In genomic region chr5:157323107-157323706, GRCh38 we compare ENCODE assay signal across 12 cellular contexts. TPM values are rescaled to one million over a fixed set of nuclear protein-coding genes. Genes with fewer than 3 reads are reported as not detected.
A peak's percentile ranks its signal among the peaks of the same experiment; 100 is the strongest.
DNase-seq lines count a peak whose midpoint lies in the region; ATAC-seq and TF ChIP-seq lines count a peak whose summit lies in the region.
"Had no signal": no experiment of that assay in that cellular context is flagged by ENCODE, and none has a peak within 500 bp of the region (broad histone marks: within the 10 kb centered on the region; RNA-seq: fewer than 3 reads in every experiment).

No MANE protein-coding gene starts in this region.

- no peak for ATAC-seq in stimulated activated naive CD8-positive, alpha-beta T cell treated with anti-CD3 and anti-CD28 coated beads, Interleukin-15, Interleukin-2, amounts not matched to agents 100 U/mL and 50 U/mL, for 24 hours
- ATAC-seq in stimulated activated naive CD8-positive, alpha-beta T cell treated with anti-CD3 and anti-CD28 coated beads, Interleukin-15, amount 100 ng/mL, for 72 hours = no peak
- ATAC-seq in mucosa of descending colon (no peak), body of pancreas (no peak), gastrocnemius medialis (no peak)

- H3F3A ChIP-seq in OCI-LY1 (ENCODE audit: insufficient read depth, low read length) = no peaks in the 10 kb centered on the region

- H3K79me2 ChIP-seq in OCI-LY1 (ENCODE audit: insufficient read depth, low read length) = no peaks in the 10 kb centered on the region

- DNase-seq in stimulated activated naive CD8-positive, alpha-beta T cell treated with anti-CD3 and anti-CD28 coated beads, Interleukin-15, Interleukin-2, amounts not matched to agents 100 U/mL and 50 U/mL, for 24 hours = peak; percentile 43
- no peak for DNase-seq in stimulated activated naive CD8-positive, alpha-beta T cell treated with anti-CD3 and anti-CD28 coated beads, Interleukin-15, amount 100 ng/mL, for 72 hours
- no peak for DNase-seq in fibroblast of mammary gland (ENCODE audit: low read depth)
- no peak for DNase-seq in mucosa of descending colon
- DNase-seq in body of pancreas = no peak
- no peak for DNase-seq in gastrocnemius medialis
- no peak for DNase-seq in inferior parietal cortex (ENCODE audit: extremely low spot score)
- DNase-seq: activated CD4-positive, alpha-beta T cell treated with anti-CD3 and anti-CD28 coated beads for 4 hours; dorsolateral prefrontal cortex; NCI-H526 had no signal

- no peak overlapping the region for H3K4me3 Mint-ChIP-seq in stimulated activated naive CD8-positive, alpha-beta T cell treated with anti-CD3 and anti-CD28 coated beads, Interleukin-15, amount 100 ng/mL, for 72 hours

- H4K20me1 ChIP-seq in OCI-LY1 (ENCODE audit: insufficient read depth, low read length) = no peaks in the 10 kb centered on the region

- H3K27ac ChIP-seq in OCI-LY1 (ENCODE audit: low read depth, low read length, poor library complexity, severe bottlenecking) = no peak overlapping the region
- H3K27ac ChIP-seq in body of pancreas = no peak overlapping the region
- H3K27ac ChIP-seq in gastrocnemius medialis = no peak overlapping the region
- H3K27ac ChIP-seq: dorsolateral prefrontal cortex, SK-N-MC had no signal

- no peaks in the 10 kb centered on the region for H3K9me3 ChIP-seq in OCI-LY1 (ENCODE audit: low read length)
- no peaks in the 10 kb centered on the region for H3K9me3 ChIP-seq in mucosa of descending colon
- no peaks in the 10 kb centered on the region for H3K9me3 ChIP-seq in body of pancreas
- H3K9me3 ChIP-seq in gastrocnemius medialis = no peaks in the 10 kb centered on the region

- H3K27me3 Mint-ChIP-seq in stimulated activated naive CD8-positive, alpha-beta T cell treated with anti-CD3 and anti-CD28 coated beads, Interleukin-15, amount 100 ng/mL, for 72 hours = no peaks in the 10 kb centered on the region

- no peak overlapping the region for H3K4me3 ChIP-seq in OCI-LY1 (ENCODE audit: low read depth, low read length, poor library complexity, severe bottlenecking)
- no peak overlapping the region for H3K4me3 ChIP-seq in fibroblast of mammary gland (ENCODE audit: control insufficient read depth, low read depth, low read length)
- H3K4me3 ChIP-seq in mucosa of descending colon = no peak overlapping the region
- H3K4me3 ChIP-seq in body of pancreas = no peak overlapping the region
- H3K4me3 ChIP-seq in gastrocnemius medialis = no peak overlapping the region
- H3K4me3 ChIP-seq: dorsolateral prefrontal cortex, SK-N-MC had no signal

- H2AFZ ChIP-seq in OCI-LY1 (ENCODE audit: low read length) = no peak overlapping the region

- TF ChIP-seq CTCF in OCI-LY1 (IDR thresholded peaks at IDR 0.05; ENCODE audit: low read length) (peak; percentile 49; the same call in 1 of the 2 replicates), fibroblast of mammary gland (conservative IDR thresholded peaks at IDR 0.05; ENCODE audit: control insufficient read depth, insufficient read depth, low read depth, low read length) (peak; percentile 30), mucosa of descending colon (IDR thresholded peaks at IDR 0.05) (no peak), body of pancreas (IDR thresholded peaks at IDR 0.05) (no peak), gastrocnemius medialis (IDR thresholded peaks at IDR 0.05 in 4 of 5, conservative IDR thresholded peaks at IDR 0.05 in 1 of 5) (no peak)

- WGBS in body of pancreas, 2 donors = 65 to 68% methylated on average over 7 to 10 of the region's 10 CpGs

- in situ Hi-C loops in gastrocnemius medialis (cut with MboI; ENCODE audit: low sequenced_read_pairs in 4 of 4) = loop anchor here in 3 of 4 donors (10.0 kb wide), 3 partner anchors 152 to 402 kb away; no protein-coding TSS in a partner anchor

- H3K27ac Mint-ChIP-seq in stimulated activated naive CD8-positive, alpha-beta T cell treated with anti-CD3 and anti-CD28 coated beads, Interleukin-15, amount 100 ng/mL, for 72 hours = no peak overlapping the region

- peaks cover 27% of the 10 kb centered on the region for H3K4me1 Mint-ChIP-seq in stimulated activated naive CD8-positive, alpha-beta T cell treated with anti-CD3 and anti-CD28 coated beads, Interleukin-15, amount 100 ng/mL, for 72 hours

- H3K36me3 ChIP-seq in OCI-LY1 (ENCODE audit: insufficient read depth, low read length) = peaks cover 93% of the 10 kb centered on the region
- H3K36me3 ChIP-seq in mucosa of descending colon (ENCODE audit: low read depth) = no peaks in the 10 kb centered on the region
- no peaks in the 10 kb centered on the region for H3K36me3 ChIP-seq in body of pancreas (replicated peaks in 1 of 2; ENCODE audit: insufficient read depth in 1 of 2, low read depth in 2 of 2)
- H3K36me3 ChIP-seq in gastrocnemius medialis = no peaks in the 10 kb centered on the region

- H3K9me3 Mint-ChIP-seq in stimulated activated naive CD8-positive, alpha-beta T cell treated with anti-CD3 and anti-CD28 coated beads, Interleukin-15, amount 100 ng/mL, for 72 hours = no peaks in the 10 kb centered on the region

- intact Hi-C loops in mucosa of descending colon (cut with DNase I, micrococcal nuclease) (loop anchor here in 1 of 2 donors (10.0 kb wide), 1 partner anchor 392 kb away; no protein-coding TSS in a partner anchor), body of pancreas (cut with DNase I) (loop anchor here (10.0 kb wide), 1 partner anchor 152 kb away; no protein-coding TSS in a partner anchor), gastrocnemius medialis (cut with DNase I; ENCODE audit: low total_unique reads) (no loop called here)

- H3K9ac ChIP-seq in OCI-LY1 (ENCODE audit: low read length) = no peak overlapping the region

- TF ChIP-seq POLR2A in body of pancreas (IDR thresholded peaks at IDR 0.05) (no peak), gastrocnemius medialis (IDR thresholded peaks at IDR 0.05) (no peak)

- H3K27me3 ChIP-seq in OCI-LY1 (ENCODE audit: insufficient read depth, low read length) = no peaks in the 10 kb centered on the region
- no peaks in the 10 kb centered on the region for H3K27me3 ChIP-seq in body of pancreas
- H3K27me3 ChIP-seq in gastrocnemius medialis = no peaks in the 10 kb centered on the region
- H3K27me3 ChIP-seq: dorsolateral prefrontal cortex had no signal

- H3K9me2 ChIP-seq in OCI-LY1 (ENCODE audit: low read depth, low read length) = no peaks in the 10 kb centered on the region

- H3K4me2 ChIP-seq in OCI-LY1 (ENCODE audit: low read length) = no peak overlapping the region

- H3K4me1 ChIP-seq in OCI-LY1 (ENCODE audit: insufficient read depth, low read length, severe bottlenecking) (no peaks in the 10 kb centered on the region), mucosa of descending colon (ENCODE audit: low read depth) (no peaks in the 10 kb centered on the region), body of pancreas (no peaks in the 10 kb centered on the region), gastrocnemius medialis (no peaks in the 10 kb centered on the region)

RNA-seq across cellular contexts. Expression of gene CYFIP2, which starts 57.3 kb away (rescaled TPM):
- total RNA-seq in mucosa of descending colon (10 to 100 TPM; 24.8 to 28.6 (median 25.8) TPM), body of pancreas (10 to 100 TPM; 15.6 to 22.1 TPM), gastrocnemius medialis (10 to 100 TPM in 2 of 4 donors, 1 to 10 TPM in 2; 5.9 to 15.5 (median 10.7) TPM)

Comparison
In these comparisons a context has a peak if more than half of its experiments do, and no peak if none do; other contexts are left out.
1. CTCF ChIP-seq: peak in OCI-LY1 (single experiment) and fibroblast of mammary gland (single experiment); none in mucosa of descending colon (single experiment), body of pancreas (0 of 7) and gastrocnemius medialis (0 of 5).